Comparison of ENCODE assay signal across 22 cellular contexts in genomic region chr1:72946901-72947505, GRCh38.
A peak's percentile ranks its signal among the peaks of the same experiment; 100 is the strongest.
DNase-seq lines count a peak whose midpoint lies in the region; ATAC-seq, FAIRE-seq and TF ChIP-seq lines count a peak whose summit lies in the region.
"Had no signal": no experiment of that assay in that cellular context is flagged by ENCODE, and none has a peak within 500 bp of the region (broad histone marks: within the 10 kb centered on the region; RNA-seq: fewer than 3 reads in every experiment).

No MANE protein-coding gene starts in this region.

- H2AFZ ChIP-seq in neural progenitor cell (replicated peaks): peak overlapping the region; percentile 12
- H2AFZ ChIP-seq: GM23248 had no signal

- no peaks in the 10 kb centered on the region for H3K27me3 Mint-ChIP-seq in neural progenitor cell (ENCODE audit: insufficient read depth, low read depth)
- H3K27me3 Mint-ChIP-seq: CD4-positive, alpha-beta memory T cell had no signal

- H3K9me3 ChIP-seq in SK-N-MC (ENCODE audit: low read depth, low read length) (no peaks in the 10 kb centered on the region), neural progenitor cell (ENCODE audit: low read depth) (no peaks in the 10 kb centered on the region)
- H3K9me3 ChIP-seq: BLaER1, HAP-1 had no signal

- H3K27ac ChIP-seq in SK-N-MC (peak overlapping the region; percentile 98), neural progenitor cell (no peak overlapping the region)
- H3K27ac ChIP-seq: BLaER1, GM23248, RWPE1 had no signal

- DNase-seq in SK-N-MC (ENCODE audit: low read depth, low spot score) (peak; percentile 79), choroid plexus epithelial cell (ENCODE audit: low read depth) (peak; percentile 1), neural progenitor cell (ENCODE audit: low spot score) (no peak), HT-29 (ENCODE audit: low spot score) (no peak), frontal cortex (ENCODE audit: low spot score in 2 of 2) (no peak)
- DNase-seq: CD4-positive, alpha-beta memory T cell; DND-41; GM23248; KBM-7; NCI-H1092; NCI-H1436; NCI-H187 treated with DMSO at 0.1 percent for 48 hours; NCI-H2107; NCI-H446 treated with DMSO at 0.1 percent for 48 hours; NCI-H526 treated with DMSO at 0.1 percent for 48 hours; SIG-M5 had no signal

- peak overlapping the region; percentile 69 for H3K9ac ChIP-seq in SK-N-MC (ENCODE audit: insufficient read length)
- H3K9ac ChIP-seq in neural progenitor cell: no peak overlapping the region
- H3K9ac ChIP-seq: BLaER1, GM23248 had no signal

- FAIRE-seq in frontal cortex (lab: Jason Lieb, UNC): no peak
- FAIRE-seq: GM12878 had no signal

- no peaks in the 10 kb centered on the region for H3K79me2 ChIP-seq in neural progenitor cell (ENCODE audit: low read depth)

- H3K4me1 ChIP-seq in neural progenitor cell: no peaks in the 10 kb centered on the region
- H3K4me1 ChIP-seq: HAP-1 had no signal

- no peaks in the 10 kb centered on the region for H4K20me1 ChIP-seq in neural progenitor cell (ENCODE audit: low read depth)
- H4K20me1 ChIP-seq: BLaER1 had no signal

- no peaks in the 10 kb centered on the region for H3K27me3 ChIP-seq in neural progenitor cell
- H3K27me3 ChIP-seq: BLaER1 had no signal

- no peaks in the 10 kb centered on the region for H3K9me3 Mint-ChIP-seq in neural progenitor cell

- no peaks in the 10 kb centered on the region for H3K36me3 Mint-ChIP-seq in neural progenitor cell
- H3K36me3 Mint-ChIP-seq: CD4-positive, alpha-beta memory T cell had no signal

- no peak overlapping the region for H3K4me2 ChIP-seq in neural progenitor cell
- H3K4me2 ChIP-seq: BLaER1 had no signal

- ATAC-seq in HG03039 (IDR thresholded peaks at IDR 0.05; ENCODE audit: unreplicated experiment): no peak
- no peak for ATAC-seq in GM19035 (IDR thresholded peaks at IDR 0.05; ENCODE audit: unreplicated experiment)
- ATAC-seq: GM12878 had no signal

- H3K4me1 Mint-ChIP-seq in neural progenitor cell: peaks cover 14% of the 10 kb centered on the region
- H3K4me1 Mint-ChIP-seq: CD4-positive, alpha-beta memory T cell had no signal

- H3K27ac Mint-ChIP-seq in neural progenitor cell: peak overlapping the region; percentile 51
- H3K27ac Mint-ChIP-seq: CD4-positive, alpha-beta memory T cell had no signal

- TF ChIP-seq CTCF in choroid plexus epithelial cell (conservative IDR thresholded peaks at IDR 0.05; ENCODE audit: low read depth, low read length): no peak
- TF ChIP-seq CTCF in neural progenitor cell (IDR thresholded peaks at IDR 0.05): no peak

- no peaks in the 10 kb centered on the region; the same call in 1 of the 2 replicates for H3K36me3 ChIP-seq in SK-N-MC (ENCODE audit: insufficient read depth, low read length)
- H3K36me3 ChIP-seq in neural progenitor cell: no peaks in the 10 kb centered on the region
- H3K36me3 ChIP-seq: BLaER1, HAP-1 had no signal

- H3K4me3 Mint-ChIP-seq in neural progenitor cell: no peak overlapping the region
- H3K4me3 Mint-ChIP-seq: CD4-positive, alpha-beta memory T cell had no signal

- no peaks in the 10 kb centered on the region for H3F3A ChIP-seq in neural progenitor cell (ENCODE audit: low read depth)

- H3K4me3 ChIP-seq in SK-N-MC (peak overlapping the region; percentile 69), choroid plexus epithelial cell (ENCODE audit: low read depth, low read length) (no peak overlapping the region), neural progenitor cell (no peak overlapping the region)
- H3K4me3 ChIP-seq: BLaER1, GM12878, GM23248, HAP-1 had no signal

Comparison
In these comparisons a context has a peak if more than half of its experiments do, and no peak if none do; other contexts are left out.
1. DNase-seq: peak in SK-N-MC (single experiment) and choroid plexus epithelial cell (single experiment); none in neural progenitor cell (single experiment), HT-29 (single experiment) and frontal cortex (0 of 2).